ENCODE assay signal across 1 cellular context in the genomic region with DNA sequence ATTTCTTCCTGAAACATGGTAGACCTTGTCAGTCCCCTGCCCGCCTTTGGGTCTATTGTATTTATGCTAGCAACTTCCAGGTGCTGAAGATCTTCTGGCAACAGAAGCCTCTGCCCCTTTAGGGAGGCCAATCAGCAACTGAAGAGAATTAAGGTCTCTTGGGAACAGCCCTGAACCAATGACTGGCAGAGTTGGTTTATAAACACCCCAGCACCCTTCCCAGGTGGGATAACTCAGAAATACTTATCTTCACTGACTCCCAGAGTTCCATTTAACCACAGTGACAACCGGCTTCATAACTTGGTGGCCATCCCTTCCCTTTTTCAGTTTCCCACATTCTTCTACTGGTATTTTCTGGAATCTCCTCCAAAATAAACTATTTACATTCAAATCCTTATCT.
TF ChIP-seq lines count a peak whose summit lies in the region.

No MANE protein-coding gene starts in this region.

TF ChIP-seq in WTC11, 78 proteins besides CTCF, POLR2A, EP300 and RAD21 (continued from another document):
- TF ChIP-seq NFYB (CRISPR knock-in tag; conservative IDR thresholded peaks at IDR 0.05; ENCODE audit: low read depth): no peak
- TF ChIP-seq JAZF1 (CRISPR knock-in tag; IDR thresholded peaks at IDR 0.05): no peak
- TF ChIP-seq ZNF317 (CRISPR knock-in tag; IDR thresholded peaks at IDR 0.05; ENCODE audit: borderline replicate concordance, low read depth): no peak
- TF ChIP-seq, protein P1, sequence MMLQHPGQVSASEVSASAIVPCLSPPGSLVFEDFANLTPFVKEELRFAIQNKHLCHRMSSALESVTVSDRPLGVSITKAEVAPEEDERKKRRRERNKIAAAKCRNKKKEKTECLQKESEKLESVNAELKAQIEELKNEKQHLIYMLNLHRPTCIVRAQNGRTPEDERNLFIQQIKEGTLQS (CRISPR knock-in tag; conservative IDR thresholded peaks at IDR 0.05): no peak
- TF ChIP-seq TCF7 (CRISPR knock-in tag; IDR thresholded peaks at IDR 0.05; ENCODE audit: low read depth): no peak
